9 cellular contexts compared by ENCODE assay signal in the genomic region with DNA sequence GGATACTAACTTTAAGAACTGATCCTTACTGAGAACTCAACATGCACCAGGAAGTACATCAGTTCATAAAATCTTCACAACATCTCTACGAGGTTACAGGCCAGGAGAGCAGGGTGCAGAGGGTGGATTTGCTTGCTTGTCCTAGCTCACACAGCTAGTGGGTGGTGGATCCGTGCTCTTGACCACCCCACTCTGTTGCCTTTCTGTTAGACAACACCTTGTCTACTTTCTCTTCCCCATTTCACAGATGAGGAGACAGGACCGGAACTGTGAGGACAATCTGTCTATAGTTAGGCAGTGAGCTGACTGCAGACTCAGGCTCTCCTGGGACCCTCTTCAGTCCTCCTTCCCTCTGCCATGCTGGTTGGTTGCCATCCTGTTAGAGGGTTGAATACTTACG.
DNase-seq lines count a peak whose midpoint lies in the region; ATAC-seq and TF ChIP-seq lines count a peak whose summit lies in the region.
"Had no signal": no experiment of that assay in that cellular context is flagged by ENCODE, and none has a peak within 500 bp of the region (broad histone marks: within the 10 kb centered on the region; RNA-seq: fewer than 3 reads in every experiment).

No MANE protein-coding gene starts in this region.

- H3K9me3 Mint-ChIP-seq in brain, result peaks cover 0 to 6% (median 2%) of the 10 kb centered on the region in 5 experiments
- H3K9me3 Mint-ChIP-seq: T-cell had no signal

- H3K36me3 ChIP-seq in SJCRH30, result no peaks in the 10 kb centered on the region

- peaks cover 7% of the 10 kb centered on the region; the same call in 1 of the 2 replicates for H3K27me3 ChIP-seq in SJCRH30

- no peaks in the 10 kb centered on the region for H3K9me3 ChIP-seq in SJCRH30 (replicated peaks)

- peaks cover 50% of the 10 kb centered on the region for H3K4me1 Mint-ChIP-seq in brain

- ATAC-seq in GM19463 (IDR thresholded peaks at IDR 0.05; ENCODE audit: unreplicated experiment) (peak; percentile 84), HG03103 (IDR thresholded peaks at IDR 0.05; ENCODE audit: low read depth, unreplicated experiment) (peak; percentile 76)

- no peaks in the 10 kb centered on the region for H3K36me3 Mint-ChIP-seq in brain
- H3K36me3 Mint-ChIP-seq: T-cell had no signal

- no peak overlapping the region for H3K27ac ChIP-seq in SJCRH30

- H3K4me3 ChIP-seq in SJCRH30, result no peak overlapping the region

- peak overlapping the region in 1 of 5 experiments; percentile 2 for H3K4me3 Mint-ChIP-seq in brain
- H3K4me3 Mint-ChIP-seq: T-cell had no signal

- DNase-seq in CD1c-positive myeloid dendritic cell (ENCODE audit: extremely low spot score), result peak; percentile 16
- DNase-seq in effector CD8-positive, alpha-beta T cell (lab: John Stamatoyannopoulos, UW), result no peak
- DNase-seq in foreskin melanocyte, result no peak
- no peak for DNase-seq in hepatic stellate cell (ENCODE audit: low spot score)
- no peak for DNase-seq in SJCRH30
- DNase-seq: T-cell had no signal

- peaks cover 18% of the 10 kb centered on the region for H3K27me3 Mint-ChIP-seq in brain

- no peak for TF ChIP-seq CTCF in brain (conservative IDR thresholded peaks at IDR 0.05)

- H3K27ac Mint-ChIP-seq in brain, result peak overlapping the region in 3 of 5 experiments; percentile 4 to 85 (median 45)
- H3K27ac Mint-ChIP-seq: T-cell had no signal

- H3K4me1 ChIP-seq in SJCRH30, result peaks cover 23% of the 10 kb centered on the region
